In genomic region chr1:61244114-61244513, GRCh38 we compare ENCODE assay signal across 10 cellular contexts.
A peak's percentile ranks its signal among the peaks of the same experiment; 100 is the strongest.
DNase-seq lines count a peak whose midpoint lies in the region; ATAC-seq and TF ChIP-seq lines count a peak whose summit lies in the region.
"Had no signal": no experiment of that assay in that cellular context is flagged by ENCODE, and none has a peak within 500 bp of the region (broad histone marks: within the 10 kb centered on the region; RNA-seq: fewer than 3 reads in every experiment).

No MANE protein-coding gene starts in this region.

- H3K4me3 ChIP-seq in GM23248, result no peak overlapping the region
- H3K4me3 ChIP-seq in PC-3 (ENCODE audit: low read length), result no peak overlapping the region
- no peak overlapping the region for H3K4me3 ChIP-seq in rectal smooth muscle tissue (ENCODE audit: low read length)
- H3K4me3 ChIP-seq: adrenal gland had no signal

- H3K4me1 Mint-ChIP-seq in activated CD4-positive, alpha-beta T cell treated with anti-CD3 and anti-CD28 coated beads, Interleukin-2, amount 10 ng/mL, durations not matched to agents 7 days and 5 days, result no peaks in the 10 kb centered on the region

- WGBS in GM23248 (ENCODE audit: low coverage in 1 of 2, low lambda C conversion rate in 2 of 2, missing lambda C conversion rate in 2 of 2), 2 experiments, result 5 to 8% methylated on average over 1 of the region's 1 CpG

- peaks cover 6% of the 10 kb centered on the region; the same call in 1 of the 2 replicates for H3F3A ChIP-seq in GM23248 (ENCODE audit: insufficient read depth)
- H3F3A ChIP-seq in PC-3 (ENCODE audit: low read length, unreplicated experiment), result no peaks in the 10 kb centered on the region

- H3K4me1 ChIP-seq in GM23248 (ENCODE audit: insufficient read depth) (no peaks in the 10 kb centered on the region), PC-3 (ENCODE audit: insufficient read depth, low read length) (peaks cover 28% of the 10 kb centered on the region), rectal smooth muscle tissue (ENCODE audit: control insufficient read depth, insufficient read depth, low read length) (peaks cover 31% of the 10 kb centered on the region)

- in situ Hi-C loops in GM23248 (cut with MboI), result no loop called here

- no peak overlapping the region for H3K4me2 ChIP-seq in GM23248 (ENCODE audit: unreplicated experiment)
- H3K4me2 ChIP-seq in PC-3 (ENCODE audit: low read length), result 0 out of 2 replicates have a peak overlapping the region, but pooled peaks have one; percentile 1

- intact Hi-C loops in PC-3 (cut with micrococcal nuclease), result loop anchor here (5.0 kb wide), 1 partner anchor 93 kb away; no protein-coding TSS in a partner anchor

- no TSS peak for BruUV-seq in PC-3 (replicated peaks; lab: Mats Ljungman, UMichigan)

- no peaks in the 10 kb centered on the region for H3K9me3 ChIP-seq in GM23248 (ENCODE audit: low read depth)
- H3K9me3 ChIP-seq in PC-3 (ENCODE audit: low read length), result no peaks in the 10 kb centered on the region
- H3K9me3 ChIP-seq: adrenal gland had no signal

- ATAC-seq in PC-3, result peak; percentile 86
- ATAC-seq in HG02885 (IDR thresholded peaks at IDR 0.05; ENCODE audit: poor library complexity, unreplicated experiment), result no peak
- no peak for ATAC-seq in GM21619 (IDR thresholded peaks at IDR 0.05; ENCODE audit: unreplicated experiment)

- DNase-seq in GM23248 (peak; percentile 65), PC-3 (peak; percentile 90), fibroblast of gingiva (ENCODE audit: low read depth) (peak; percentile 81)
- no peak for DNase-seq in activated CD4-positive, CD25-positive, alpha-beta regulatory T cell treated with anti-CD3 and anti-CD28 coated beads, Interleukin-2, amount 50 U/mL, for 72 hours
- DNase-seq in activated CD4-positive, alpha-beta T cell treated with anti-CD3 and anti-CD28 coated beads, Interleukin-2, amount 10 ng/mL, durations not matched to agents 7 days and 5 days, result no peak
- DNase-seq: T-helper 1 cell had no signal

- H3K27ac Mint-ChIP-seq in activated CD4-positive, alpha-beta T cell treated with anti-CD3 and anti-CD28 coated beads, Interleukin-2, amount 10 ng/mL, durations not matched to agents 7 days and 5 days, result no peak overlapping the region

- CTCF ChIA-PET in PC-3 (lab: Charles Lee), result no interaction called here
- CTCF ChIA-PET in activated CD4-positive, alpha-beta T cell treated with anti-CD3 and anti-CD28 coated beads, Interleukin-2, amount 10 ng/mL, durations not matched to agents 7 days and 5 days (lab: Charles Lee), result no interaction called here

- H3K9me2 ChIP-seq in GM23248 (ENCODE audit: insufficient read depth), result no peaks in the 10 kb centered on the region
- H3K9me2 ChIP-seq in PC-3 (replicated peaks; ENCODE audit: low read length), result no peaks in the 10 kb centered on the region

- H3K9ac ChIP-seq in GM23248 (no peak overlapping the region), PC-3 (ENCODE audit: low read length) (no peak overlapping the region), rectal smooth muscle tissue (ENCODE audit: low read length) (no peak overlapping the region)

- no peak for TF ChIP-seq CTCF in PC-3 (conservative IDR thresholded peaks at IDR 0.05; ENCODE audit: low read depth, low read length)

- H3K27me3 Mint-ChIP-seq in activated CD4-positive, alpha-beta T cell treated with anti-CD3 and anti-CD28 coated beads, Interleukin-2, amount 10 ng/mL, durations not matched to agents 7 days and 5 days, result no peaks in the 10 kb centered on the region

- H3K27ac ChIP-seq in GM23248 (no peak overlapping the region), PC-3 (ENCODE audit: low read length) (no peak overlapping the region), rectal smooth muscle tissue (ENCODE audit: low read depth, low read length) (peak overlapping the region; percentile 22)

- no peak overlapping the region for H2AFZ ChIP-seq in GM23248
- H2AFZ ChIP-seq in PC-3 (ENCODE audit: low read length), result no peak overlapping the region

- POLR2A ChIA-PET in PC-3 (lab: Charles Lee; ENCODE audit: unreplicated experiment), result interaction anchor here (0.6 kb wide), 1 partner anchor 95 kb away, joined by 3 read pairs; no protein-coding TSS in a partner anchor
- POLR2A ChIA-PET in activated CD4-positive, alpha-beta T cell treated with anti-CD3 and anti-CD28 coated beads, Interleukin-2, amount 10 ng/mL, durations not matched to agents 7 days and 5 days (lab: Charles Lee), result no interaction called here

- no peaks in the 10 kb centered on the region for H4K20me1 ChIP-seq in GM23248 (ENCODE audit: insufficient read depth)
- no peaks in the 10 kb centered on the region for H4K20me1 ChIP-seq in PC-3 (ENCODE audit: low read length)

- no peak overlapping the region for H3K4me3 Mint-ChIP-seq in activated CD4-positive, alpha-beta T cell treated with anti-CD3 and anti-CD28 coated beads, Interleukin-2, amount 10 ng/mL, durations not matched to agents 7 days and 5 days

- H3K27me3 ChIP-seq in GM23248 (replicated peaks; ENCODE audit: insufficient read depth), result no peaks in the 10 kb centered on the region
- H3K27me3 ChIP-seq in PC-3 (ENCODE audit: low read length), result no peaks in the 10 kb centered on the region
- no peaks in the 10 kb centered on the region for H3K27me3 ChIP-seq in rectal smooth muscle tissue (ENCODE audit: control insufficient read depth, insufficient read depth, low read length)
- H3K27me3 ChIP-seq: adrenal gland had no signal

- no peaks in the 10 kb centered on the region for H3K79me2 ChIP-seq in GM23248 (ENCODE audit: insufficient read depth)
- H3K79me2 ChIP-seq in PC-3 (ENCODE audit: low read length), result no peaks in the 10 kb centered on the region

- H3K9me3 Mint-ChIP-seq in activated CD4-positive, alpha-beta T cell treated with anti-CD3 and anti-CD28 coated beads, Interleukin-2, amount 10 ng/mL, durations not matched to agents 7 days and 5 days, result no peaks in the 10 kb centered on the region

- no peaks in the 10 kb centered on the region for H3K36me3 Mint-ChIP-seq in activated CD4-positive, alpha-beta T cell treated with anti-CD3 and anti-CD28 coated beads, Interleukin-2, amount 10 ng/mL, durations not matched to agents 7 days and 5 days (ENCODE audit: low read depth)

- H3K36me3 ChIP-seq in GM23248 (ENCODE audit: low read depth) (no peaks in the 10 kb centered on the region), PC-3 (ENCODE audit: low read depth, low read length) (no peaks in the 10 kb centered on the region), rectal smooth muscle tissue (ENCODE audit: control insufficient read depth, insufficient read depth, low read length) (no peaks in the 10 kb centered on the region)
- H3K36me3 ChIP-seq: adrenal gland had no signal

Comparison
In these comparisons a context has a peak if more than half of its experiments do, and no peak if none do; other contexts are left out.
1. DNase-seq: peak in GM23248 (single experiment), PC-3 (single experiment) and fibroblast of gingiva (single experiment); none in activated CD4-positive, CD25-positive, alpha-beta regulatory T cell treated with anti-CD3 and anti-CD28 coated beads, Interleukin-2, amount 50 U/mL, for 72 hours (single experiment) and activated CD4-positive, alpha-beta T cell treated with anti-CD3 and anti-CD28 coated beads, Interleukin-2, amount 10 ng/mL, durations not matched to agents 7 days and 5 days (single experiment).